17 cellular contexts compared by ENCODE assay signal in genomic region chr11:18247162-18247631, GRCh38. TPM values are rescaled to one million over a fixed set of nuclear protein-coding genes. Genes with fewer than 3 reads are reported as not detected.
DNase-seq lines count a peak whose midpoint lies in the region; ATAC-seq and TF ChIP-seq lines count a peak whose summit lies in the region.
"Not testable (repeated sequence)": the region's sequence is repeated elsewhere in the genome, so short reads cannot be mapped to it uniquely, and the experiment has no call there.
"Had no signal": no experiment of that assay in that cellular context is flagged by ENCODE, and none has a peak within 500 bp of the region (broad histone marks: within the 10 kb centered on the region; RNA-seq: fewer than 3 reads in every experiment).

No MANE protein-coding gene starts in this region.

- intact Hi-C loops in CD14-positive monocyte (cut with micrococcal nuclease) (loop anchor here (10.0 kb wide), 3 partner anchors 78 to 148 kb away; partner anchors contain the start of genes GTF2H1 (in 1 of the 2), HPS5 (in 1 of the 2) and LDHA (in 1 of the 2)), PC-9 (cut with micrococcal nuclease; ENCODE audit: unreplicated experiment) (loop anchor here (2.0 to 10.0 kb wide), 3 partner anchors 22 to 488 kb away; no protein-coding TSS in a partner anchor)

- H3K27ac ChIP-seq in PC-9 = peak overlapping the region; percentile 32

- peak overlapping the region in 4 of 7 donors; percentile 54 to 84 (median 65) for H3K27ac Mint-ChIP-seq in CD14-positive monocyte
- H3K27ac Mint-ChIP-seq in effector memory CD8-positive, alpha-beta T cell = peak overlapping the region; percentile 95 to 96

- POLR2A ChIA-PET in PC-9 (lab: Charles Lee; ENCODE audit: unreplicated experiment) = not testable (repeated sequence)

- not testable (repeated sequence) for H3K4me3 Mint-ChIP-seq in CD14-positive monocyte
- peak overlapping the region; percentile 71 for H3K4me3 Mint-ChIP-seq in activated T-cell treated with anti-CD3 and anti-CD28 coated beads, Interleukin-2, amount 50 U/mL, for 4 hours
- H3K4me3 Mint-ChIP-seq in effector memory CD8-positive, alpha-beta T cell = peak overlapping the region; percentile 86 to 91

- H3K27me3 Mint-ChIP-seq in CD14-positive monocyte (ENCODE audit: low read depth in 3 of 3); activated T-cell treated with anti-CD3 and anti-CD28 coated beads, Interleukin-2, amount 50 U/mL, for 4 hours (ENCODE audit: low read depth); effector memory CD8-positive, alpha-beta T cell: not testable (repeated sequence)

- not testable (repeated sequence) for H3K9me2 ChIP-seq in PC-9 (ENCODE audit: insufficient read depth)

- not testable (repeated sequence) for H3K27me3 ChIP-seq in PC-9 (ENCODE audit: insufficient read depth, low read depth)

- H3K36me3 ChIP-seq in PC-9 (ENCODE audit: low read depth) = not testable (repeated sequence)

- H3K9me3 Mint-ChIP-seq in CD14-positive monocyte; activated T-cell treated with anti-CD3 and anti-CD28 coated beads, Interleukin-2, amount 50 U/mL, for 4 hours; effector memory CD8-positive, alpha-beta T cell: not testable (repeated sequence)

- not testable (repeated sequence) for H3F3A ChIP-seq in PC-9 (ENCODE audit: insufficient read depth, low read depth)

- not testable (repeated sequence) for H3K4me3 ChIP-seq in PC-9

- not testable (repeated sequence) for H3K9me3 ChIP-seq in PC-9 (ENCODE audit: insufficient read depth, low read depth)

- peaks cover 11% of the 10 kb centered on the region for H3K4me1 Mint-ChIP-seq in CD14-positive monocyte
- peaks cover 19% of the 10 kb centered on the region for H3K4me1 Mint-ChIP-seq in activated T-cell treated with anti-CD3 and anti-CD28 coated beads, Interleukin-2, amount 50 U/mL, for 4 hours (ENCODE audit: low read depth)
- peaks cover 12 to 18% of the 10 kb centered on the region in 2 donors for H3K4me1 Mint-ChIP-seq in effector memory CD8-positive, alpha-beta T cell (ENCODE audit: low read depth in 2 of 2)

- not testable (repeated sequence) for H3K36me3 Mint-ChIP-seq in CD14-positive monocyte; activated T-cell treated with anti-CD3 and anti-CD28 coated beads, Interleukin-2, amount 50 U/mL, for 4 hours (ENCODE audit: insufficient read depth); effector memory CD8-positive, alpha-beta T cell (ENCODE audit: insufficient read depth)

- not testable (repeated sequence) for TF ChIP-seq CTCF in CD14-positive monocyte (IDR thresholded peaks at IDR 0.05); PC-9 (conservative IDR thresholded peaks at IDR 0.05)

- BruUV-seq in PC-9 (replicated peaks; lab: Mats Ljungman, UMichigan) = not testable (repeated sequence)

- H4K20me1 ChIP-seq in PC-9 (ENCODE audit: insufficient read depth) = not testable (repeated sequence)

- not testable (repeated sequence) for H3K79me2 ChIP-seq in PC-9 (ENCODE audit: low read depth)

- ATAC-seq in GM18867 (IDR thresholded peaks at IDR 0.05; ENCODE audit: unreplicated experiment) (peak; percentile 13), GM19467 (IDR thresholded peaks at IDR 0.05; ENCODE audit: unreplicated experiment) (peak; percentile 2), HG02759 (IDR thresholded peaks at IDR 0.05; ENCODE audit: unreplicated experiment) (peak; percentile 14), HG03159 (IDR thresholded peaks at IDR 0.05; ENCODE audit: unreplicated experiment) (peak; percentile 13)
- peak in 1 of 2 donors; percentile 15 for ATAC-seq in activated T-cell treated with anti-CD3 and anti-CD28 coated beads, Interleukin-2, amount 50 U/mL, for 4 hours
- not testable (repeated sequence) for ATAC-seq in effector memory CD8-positive, alpha-beta T cell (replicated peaks)

- H2AFZ ChIP-seq in PC-9 = not testable (repeated sequence)

- H3K4me1 ChIP-seq in PC-9 (replicated peaks; ENCODE audit: insufficient read depth) = not testable (repeated sequence)

- DNase-seq in CD14-positive monocyte (ENCODE audit: low spot score); PC-9; activated T-cell treated with anti-CD3 and anti-CD28 coated beads, Interleukin-2, amount 50 U/mL, for 4 hours; effector memory CD8-positive, alpha-beta T cell: not testable (repeated sequence)

- peak overlapping the region; percentile 11 for H3K4me2 ChIP-seq in PC-9

- CTCF ChIA-PET in PC-9 (lab: Charles Lee) = interaction anchor here (0.6 kb wide), 1 partner anchor 57 kb away, joined by 3 read pairs; no protein-coding TSS in a partner anchor

RNA-seq across cellular contexts. Expression of gene SAA2, which starts 1.3 kb away (rescaled TPM):
- not detected for polyA plus RNA-seq in CD14-positive monocyte
- 1.2 TPM in 1 of 2 replicates, not detected in the other for total RNA-seq in PC-9 (2021)
- 1 to 10 TPM; 4.5 to 6.3 (median 5.0) TPM for total RNA-seq in activated T-cell treated with anti-CD3 and anti-CD28 coated beads, Interleukin-2, amount 50 U/mL, for 4 hours
- total RNA-seq: activated naive CD8-positive, alpha-beta T cell treated with anti-CD3 and anti-CD28 coated beads for 36 hours; H7; HT-29; LHCN-M2; lung microvascular endothelial cell; naive thymus-derived CD4-positive, alpha-beta T cell had no signal
- polyA plus RNA-seq: naive thymus-derived CD4-positive, alpha-beta T cell had no signal

RNA-seq across cellular contexts. Expression of gene SAA4, which starts 10.6 kb away (rescaled TPM):
- not detected for polyA plus RNA-seq in CD14-positive monocyte
- not detected in 2 replicates for total RNA-seq in PC-9 (2021)
- total RNA-seq in activated T-cell treated with anti-CD3 and anti-CD28 coated beads, Interleukin-2, amount 50 U/mL, for 4 hours = not detected
- total RNA-seq: activated naive CD8-positive, alpha-beta T cell treated with anti-CD3 and anti-CD28 coated beads for 36 hours; H7; HT-29; LHCN-M2; lung microvascular endothelial cell; sciatic nerve had no signal
- polyA plus RNA-seq: keratinocyte; naive thymus-derived CD4-positive, alpha-beta T cell; pancreas had no signal

RNA-seq across cellular contexts. Expression of gene SAA1, which starts 18.9 kb away (rescaled TPM):
- not detected for polyA plus RNA-seq in CD14-positive monocyte
- 1.9 TPM in 1 of 2 replicates, not detected in the other for total RNA-seq in PC-9 (2021)
- total RNA-seq in activated T-cell treated with anti-CD3 and anti-CD28 coated beads, Interleukin-2, amount 50 U/mL, for 4 hours = 1 to 10 TPM; 4.3 to 6.1 (median 5.6) TPM
- total RNA-seq: activated naive CD8-positive, alpha-beta T cell treated with anti-CD3 and anti-CD28 coated beads for 36 hours; H7; HT-29; lung microvascular endothelial cell; naive thymus-derived CD4-positive, alpha-beta T cell had no signal
- polyA plus RNA-seq: naive thymus-derived CD4-positive, alpha-beta T cell had no signal
